In genomic region chr6:2116496-2116895, GRCh38 we compare ENCODE assay signal across 23 cellular contexts.
A peak's percentile ranks its signal among the peaks of the same experiment; 100 is the strongest.
DNase-seq lines count a peak whose midpoint lies in the region; ATAC-seq, FAIRE-seq and TF ChIP-seq lines count a peak whose summit lies in the region.
"Had no signal": no experiment of that assay in that cellular context is flagged by ENCODE, and none has a peak within 500 bp of the region (broad histone marks: within the 10 kb centered on the region; RNA-seq: fewer than 3 reads in every experiment).

No MANE protein-coding gene starts in this region.

- no peak overlapping the region for H3K4me2 ChIP-seq in astrocyte (ENCODE audit: low read length)

- POLR2A ChIA-PET in activated CD4-positive, alpha-beta memory T cell treated with anti-CD3 and anti-CD28 coated beads, Interleukin-2, amount 10 ng/mL, durations not matched to agents 7 days and 5 days (lab: Charles Lee), result interaction anchor here (1.3 kb wide), 1 partner anchor 10 kb away, joined by 4 read pairs; no protein-coding TSS in a partner anchor

- no peaks in the 10 kb centered on the region for H3K9me3 ChIP-seq in astrocyte (ENCODE audit: insufficient read depth, low read depth, low read length)
- H3K9me3 ChIP-seq: BE2C had no signal

- H3K4me3 ChIP-seq in astrocyte (ENCODE audit: insufficient read depth, low read depth, low read length), result no peak overlapping the region

- H3K4me1 Mint-ChIP-seq in HFFc6 (ENCODE audit: low read depth) (peaks cover 7% of the 10 kb centered on the region), astrocyte (ENCODE audit: low read depth, unreplicated experiment) (peaks cover 11% of the 10 kb centered on the region)
- peaks cover 4% of the 10 kb centered on the region for H3K4me1 Mint-ChIP-seq in activated CD4-positive, alpha-beta memory T cell treated with anti-CD3 and anti-CD28 coated beads, Interleukin-2, amount 10 ng/mL, durations not matched to agents 7 days and 5 days

- DNase-seq in ELR (ENCODE audit: low read depth), result peak; percentile 19
- DNase-seq in HFFc6, result peak; percentile 9
- peak; percentile 15 for DNase-seq in astrocyte (ENCODE audit: low read depth)
- DNase-seq in iris pigment epithelial cell (ENCODE audit: low read depth), result peak; percentile 49
- DNase-seq in MV-4-11 (lab: John Stamatoyannopoulos, UW), result no peak
- DNase-seq in activated CD4-positive, alpha-beta memory T cell treated with anti-CD3 and anti-CD28 coated beads, Interleukin-2, amount 10 ng/mL, durations not matched to agents 7 days and 5 days, result no peak
- DNase-seq: ACHN; BE2C; C1 segment of cervical spinal cord; CD4-positive, CD25-positive, alpha-beta regulatory T cell; CD8-positive, alpha-beta memory T cell; COR-L47; DMS 273 treated with DMSO at 0.1 percent for 48 hours; DMS53; DND-41; GF-D8; GOT3; H7; KBM-7 had no signal

- no peaks in the 10 kb centered on the region for H3K36me3 ChIP-seq in astrocyte (ENCODE audit: insufficient read depth, low read length)
- H3K36me3 ChIP-seq: BE2C had no signal

- H3K36me3 Mint-ChIP-seq in HFFc6 (ENCODE audit: low read depth), result no peaks in the 10 kb centered on the region
- H3K36me3 Mint-ChIP-seq in astrocyte (ENCODE audit: low read depth, unreplicated experiment), result no peaks in the 10 kb centered on the region
- no peaks in the 10 kb centered on the region for H3K36me3 Mint-ChIP-seq in activated CD4-positive, alpha-beta memory T cell treated with anti-CD3 and anti-CD28 coated beads, Interleukin-2, amount 10 ng/mL, durations not matched to agents 7 days and 5 days (ENCODE audit: low read depth)

- no peak overlapping the region for H3K27ac ChIP-seq in astrocyte (ENCODE audit: low read depth, low read length)

- no peak overlapping the region for H3K9ac ChIP-seq in astrocyte (ENCODE audit: low read length)

- H3K4me3 Mint-ChIP-seq in HFFc6, result no peak overlapping the region
- no peak overlapping the region for H3K4me3 Mint-ChIP-seq in astrocyte (ENCODE audit: unreplicated experiment)
- H3K4me3 Mint-ChIP-seq in activated CD4-positive, alpha-beta memory T cell treated with anti-CD3 and anti-CD28 coated beads, Interleukin-2, amount 10 ng/mL, durations not matched to agents 7 days and 5 days, result no peak overlapping the region
- H3K4me3 Mint-ChIP-seq: CD4-positive, CD25-positive, alpha-beta regulatory T cell; CD8-positive, alpha-beta memory T cell; IgD-negative memory B cell had no signal

- no peak for TF ChIP-seq CTCF in HFFc6 (IDR thresholded peaks at IDR 0.05)
- no peak for TF ChIP-seq CTCF in astrocyte (IDR thresholded peaks at IDR 0.05; ENCODE audit: insufficient read depth, low read depth, low read length)

- no peaks in the 10 kb centered on the region for H4K20me1 ChIP-seq in astrocyte (ENCODE audit: insufficient read depth, low read length)

- CTCF ChIA-PET in activated CD4-positive, alpha-beta memory T cell treated with anti-CD3 and anti-CD28 coated beads, Interleukin-2, amount 10 ng/mL, durations not matched to agents 7 days and 5 days (lab: Charles Lee), result no interaction called here

- FAIRE-seq in astrocyte (lab: Jason Lieb, UNC), result no peak
- FAIRE-seq: A204.1, HTR-8/SVneo had no signal

- H2AFZ ChIP-seq in astrocyte (ENCODE audit: low read depth, low read length), result no peak overlapping the region

- no peaks in the 10 kb centered on the region for H3K27me3 ChIP-seq in astrocyte (ENCODE audit: insufficient read depth, low read length)
- H3K27me3 ChIP-seq: BE2C had no signal

- no peaks in the 10 kb centered on the region for H3K4me1 ChIP-seq in astrocyte (ENCODE audit: insufficient read depth, low read length)
- H3K4me1 ChIP-seq: BE2C had no signal

- no peak overlapping the region for H3K27ac Mint-ChIP-seq in HFFc6
- no peak overlapping the region for H3K27ac Mint-ChIP-seq in astrocyte (ENCODE audit: unreplicated experiment)
- no peak overlapping the region for H3K27ac Mint-ChIP-seq in activated CD4-positive, alpha-beta memory T cell treated with anti-CD3 and anti-CD28 coated beads, Interleukin-2, amount 10 ng/mL, durations not matched to agents 7 days and 5 days
- H3K27ac Mint-ChIP-seq: CD4-positive, CD25-positive, alpha-beta regulatory T cell; CD8-positive, alpha-beta memory T cell; IgD-negative memory B cell had no signal

- H3K27me3 Mint-ChIP-seq in HFFc6 (ENCODE audit: insufficient read depth), result no peaks in the 10 kb centered on the region; the same call in 1 of the 2 replicates
- H3K27me3 Mint-ChIP-seq in astrocyte (ENCODE audit: low read depth, unreplicated experiment), result peaks cover 2% of the 10 kb centered on the region
- peaks cover 5% of the 10 kb centered on the region for H3K27me3 Mint-ChIP-seq in activated CD4-positive, alpha-beta memory T cell treated with anti-CD3 and anti-CD28 coated beads, Interleukin-2, amount 10 ng/mL, durations not matched to agents 7 days and 5 days
- H3K27me3 Mint-ChIP-seq: CD4-positive, CD25-positive, alpha-beta regulatory T cell; CD8-positive, alpha-beta memory T cell; IgD-negative memory B cell had no signal

- H3K9me3 Mint-ChIP-seq in HFFc6 (no peaks in the 10 kb centered on the region), astrocyte (ENCODE audit: unreplicated experiment) (no peaks in the 10 kb centered on the region)
- no peaks in the 10 kb centered on the region for H3K9me3 Mint-ChIP-seq in activated CD4-positive, alpha-beta memory T cell treated with anti-CD3 and anti-CD28 coated beads, Interleukin-2, amount 10 ng/mL, durations not matched to agents 7 days and 5 days
- H3K9me3 Mint-ChIP-seq: CD4-positive, CD25-positive, alpha-beta regulatory T cell; CD8-positive, alpha-beta memory T cell; IgD-negative memory B cell had no signal

- H3K79me2 ChIP-seq in astrocyte (ENCODE audit: insufficient read depth, low read length), result no peaks in the 10 kb centered on the region

- ATAC-seq in HG03442 (IDR thresholded peaks at IDR 0.05; ENCODE audit: unreplicated experiment), result no peak

Comparison
In these comparisons a context has a peak if more than half of its experiments do, and no peak if none do; other contexts are left out.
1. DNase-seq: peak in ELR (single experiment), HFFc6 (single experiment), astrocyte (single experiment) and iris pigment epithelial cell (single experiment); none in MV-4-11 (single experiment) and activated CD4-positive, alpha-beta memory T cell treated with anti-CD3 and anti-CD28 coated beads, Interleukin-2, amount 10 ng/mL, durations not matched to agents 7 days and 5 days (single experiment).